In genomic region chr1:28176086-28176485, GRCh38 we compare ENCODE assay signal across 7 cellular contexts. TPM values are rescaled to one million over a fixed set of nuclear protein-coding genes. Genes with fewer than 3 reads are reported as not detected.
A peak's percentile ranks its signal among the peaks of the same experiment; 100 is the strongest.
DNase-seq lines count a peak whose midpoint lies in the region; ATAC-seq and TF ChIP-seq lines count a peak whose summit lies in the region.
"Not testable (repeated sequence)": the region's sequence is repeated elsewhere in the genome, so short reads cannot be mapped to it uniquely, and the experiment has no call there.

No MANE protein-coding gene starts in this region.

- intact Hi-C loops in breast epithelium (cut with DNase I; ENCODE audit: low total_unique reads); tibial artery (cut with DNase I; ENCODE audit: low total_unique reads): not testable (repeated sequence)
- intact Hi-C loops in heart right ventricle (cut with DNase I), result loop anchor here in 1 of 10 donors (5.0 to 10.0 kb wide), 2 partner anchors 44 to 61 kb away; no protein-coding TSS in a partner anchor

- TF ChIP-seq POLR2A in breast epithelium (IDR thresholded peaks at IDR 0.05), result not testable (repeated sequence)

- peaks cover 18% of the 10 kb centered on the region for H3K27me3 ChIP-seq in OCI-LY3 (ENCODE audit: low read depth, low read length)
- not testable (repeated sequence) for H3K27me3 ChIP-seq in breast epithelium; heart right ventricle; mucosa of rectum (ENCODE audit: control insufficient read depth in 2 of 2, insufficient read depth in 2 of 2, low read length in 2 of 2); tibial artery

- peaks cover 58% of the 10 kb centered on the region for H3K4me1 ChIP-seq in OCI-LY3 (ENCODE audit: low read length)
- not testable (repeated sequence) for H3K4me1 ChIP-seq in breast epithelium, tibial artery
- peaks cover 0 to 51% (median 17%) of the 10 kb centered on the region in 9 donors for H3K4me1 ChIP-seq in heart right ventricle
- H3K4me1 ChIP-seq in mucosa of rectum (ENCODE audit: control insufficient read depth in 2 of 2, insufficient read depth in 2 of 2, low read length in 2 of 2), result peaks cover 27 to 28% of the 10 kb centered on the region in 2 donors

- WGBS in heart right ventricle, 2 donors, result 88 to 90% methylated on average over 8 of the region's 8 CpGs

- not testable (repeated sequence) for ATAC-seq in heart right ventricle

- H3K4me2 ChIP-seq in OCI-LY3 (ENCODE audit: low read length), result peak overlapping the region; percentile 96

- H2AFZ ChIP-seq in OCI-LY3 (ENCODE audit: low read depth, low read length), result not testable (repeated sequence)

- H3K27ac ChIP-seq in OCI-LY3 (ENCODE audit: low read length); tibial artery: not testable (repeated sequence)
- peak overlapping the region in 1 of 2 donors; percentile 81 for H3K27ac ChIP-seq in breast epithelium
- peak overlapping the region in 6 of 10 donors; percentile 9 to 90 (median 44) for H3K27ac ChIP-seq in heart right ventricle
- peak overlapping the region; percentile 50 to 59 for H3K27ac ChIP-seq in mucosa of rectum (ENCODE audit: low read depth in 2 of 2, low read length in 2 of 2)
- H3K27ac ChIP-seq in skin epidermis, result peak overlapping the region in 13 of 21 experiments; percentile 3 to 82 (median 66)

- H3K36me3 ChIP-seq in OCI-LY3 (replicated peaks; ENCODE audit: low read depth, low read length); breast epithelium; mucosa of rectum (ENCODE audit: control insufficient read depth in 2 of 2, insufficient read depth in 2 of 2, low read length in 2 of 2); tibial artery: not testable (repeated sequence)
- peaks cover 0 to 10% (median 0%) of the 10 kb centered on the region in 9 donors for H3K36me3 ChIP-seq in heart right ventricle

- peak overlapping the region; percentile 22; the same call in 1 of the 2 replicates for H3K9ac ChIP-seq in OCI-LY3 (ENCODE audit: low read length)
- peak overlapping the region in 1 of 2 donors; percentile 34 for H3K9ac ChIP-seq in mucosa of rectum (ENCODE audit: low read depth in 1 of 2, low read length in 2 of 2)

- not testable (repeated sequence) for H3K79me2 ChIP-seq in OCI-LY3 (ENCODE audit: low read length)

- H3K4me3 ChIP-seq in GM12865 (ENCODE audit: low read depth, low read length), result peak overlapping the region; percentile 58
- peak overlapping the region; percentile 65 for H3K4me3 ChIP-seq in OCI-LY3 (ENCODE audit: low read length)
- peak overlapping the region; percentile 5 to 15 (median 8) for H3K4me3 ChIP-seq in breast epithelium
- peak overlapping the region in 7 of 10 donors; percentile 0 to 54 (median 31) for H3K4me3 ChIP-seq in heart right ventricle
- peak overlapping the region in 1 of 2 donors; percentile 59 for H3K4me3 ChIP-seq in mucosa of rectum (ENCODE audit: low read length in 2 of 2)
- H3K4me3 ChIP-seq in skin epidermis, result peak overlapping the region in 4 of 7 experiments; percentile 3 to 26 (median 16)
- H3K4me3 ChIP-seq in tibial artery, result peak overlapping the region; percentile 14 to 22

- not testable (repeated sequence) for H4K20me1 ChIP-seq in OCI-LY3 (ENCODE audit: insufficient read depth, low read length)

- not testable (repeated sequence) for H3K9me3 ChIP-seq in OCI-LY3 (ENCODE audit: insufficient read depth, low read length); breast epithelium; heart right ventricle; mucosa of rectum (ENCODE audit: control insufficient read depth in 2 of 2, low read length in 2 of 2); tibial artery

- not testable (repeated sequence) for DNase-seq in GM12865 (ENCODE audit: low read depth); breast epithelium (ENCODE audit: low spot score in 2 of 2); heart right ventricle; tibial artery

- not testable (repeated sequence) for TF ChIP-seq CTCF in GM12865 (IDR thresholded peaks at IDR 0.05; ENCODE audit: insufficient read depth, low read depth, low read length, missing control alignments); OCI-LY3 (IDR thresholded peaks at IDR 0.05; ENCODE audit: low read depth, low read length); breast epithelium (IDR thresholded peaks at IDR 0.05); heart right ventricle (IDR thresholded peaks at IDR 0.05); tibial artery (IDR thresholded peaks at IDR 0.05)

RNA-seq across cellular contexts. Expression of gene PTAFR, which starts 0.4 kb away (rescaled TPM):
- total RNA-seq in breast epithelium, result 1 to 10 TPM; 5.6 to 8.3 (median 6.2) TPM
- 10 to 100 TPM in 1 of 10 donors, 1 to 10 TPM in 5, under 1 TPM in 4; 0.76 to 13.4 (median 1.4) TPM for total RNA-seq in heart right ventricle
- 1 to 10 TPM in 1 of 2 donors, under 1 TPM in 1; 0.73 to 1.6 TPM for polyA plus RNA-seq in heart right ventricle

RNA-seq across cellular contexts. Expression of gene DNAJC8, which starts 56.7 kb away (rescaled TPM):
- total RNA-seq in breast epithelium (10 to 100 TPM; 67.8 to 76.4 (median 75.4) TPM), heart right ventricle (10 to 100 TPM; 53.9 to 64.5 (median 58.0) TPM)
- 10 to 100 TPM; 39.7 to 74.0 TPM for polyA plus RNA-seq in heart right ventricle

RNA-seq across cellular contexts. Expression of gene ATP5IF1, which starts 59.8 kb away (rescaled TPM):
- total RNA-seq in breast epithelium (100 to 1,000 TPM; 137 to 147 (median 138) TPM), heart right ventricle (100 to 1,000 TPM; 255 to 482 (median 420) TPM)
- polyA plus RNA-seq in heart right ventricle, result 1,000 to 10,000 TPM in 1 of 2 donors, 100 to 1,000 TPM in 1; 311 to 3,942 TPM
